ENCODE assay signal across 21 cellular contexts in genomic region chr6:133312006-133312405, GRCh38.
"Had no signal": no experiment of that assay in that cellular context is flagged by ENCODE, and none has a peak within 500 bp of the region (broad histone marks: within the 10 kb centered on the region; RNA-seq: fewer than 3 reads in every experiment).

No MANE protein-coding gene starts in this region.

- H3K27me3 ChIP-seq: sigmoid colon, testis, tibial nerve, upper lobe of right lung, vagina had no signal

- H3K4me2 ChIP-seq: hepatocyte had no signal

- H3K27ac Mint-ChIP-seq: naive thymus-derived CD8-positive, alpha-beta T cell; stimulated activated naive B cell treated with anti-CD40 and anti-IgM and Interleukin-4, amounts not matched to agents 10 μg/mL and 1 μg/mL and 100 μg/mL, for 72 hours; stimulated activated naive CD8-positive, alpha-beta T cell treated with anti-CD3 and anti-CD28 coated beads, Interleukin-15, amount 100 ng/mL, for 72 hours had no signal

- H3K27me3 Mint-ChIP-seq: stimulated activated naive CD8-positive, alpha-beta T cell treated with anti-CD3 and anti-CD28 coated beads, Interleukin-15, amount 100 ng/mL, for 72 hours had no signal

- ATAC-seq: left cardiac atrium; left ventricle myocardium superior; mucosa of descending colon; naive thymus-derived CD8-positive, alpha-beta T cell; stimulated activated naive B cell treated with anti-CD40 and anti-IgM and Interleukin-4, amounts not matched to agents 10 μg/mL and 1 μg/mL and 100 μg/mL, for 72 hours; stimulated activated naive CD8-positive, alpha-beta T cell treated with anti-CD3 and anti-CD28 coated beads, Interleukin-15, amount 100 ng/mL, for 72 hours; upper lobe of right lung had no signal

- H3K9me3 ChIP-seq: mucosa of descending colon, sigmoid colon, testis, tibial nerve, upper lobe of right lung, vagina had no signal

- DNase-seq: cortex of kidney; dorsolateral prefrontal cortex; effector CD8-positive, alpha-beta T cell; foreskin melanocyte; kidney; left cardiac atrium; left ventricle myocardium superior; mucosa of descending colon; naive thymus-derived CD8-positive, alpha-beta T cell; posterior cingulate gyrus; sigmoid colon; stimulated activated CD4-positive, alpha-beta T cell treated with anti-CD3 and anti-CD28 coated beads, Interleukin-2, amount 100 ng/mL, for 24 hours; stimulated activated CD4-positive, alpha-beta T cell treated with anti-CD3 and anti-CD28 coated beads, Interleukin-4, amount 100 ng/mL, for 4 hours; stimulated activated naive B cell treated with anti-CD40 and anti-IgM and Interleukin-4, amounts not matched to agents 10 μg/mL and 1 μg/mL and 100 μg/mL, for 72 hours; stimulated activated naive CD8-positive, alpha-beta T cell treated with anti-CD3 and anti-CD28 coated beads, Interleukin-15, amount 100 ng/mL, for 72 hours; testis; upper lobe of right lung had no signal

- H3K4me1 Mint-ChIP-seq: naive thymus-derived CD8-positive, alpha-beta T cell; stimulated activated naive CD8-positive, alpha-beta T cell treated with anti-CD3 and anti-CD28 coated beads, Interleukin-15, amount 100 ng/mL, for 72 hours had no signal

- H3K4me3 ChIP-seq: dorsolateral prefrontal cortex, hepatocyte, mucosa of descending colon, sigmoid colon, skin epidermis, testis, tibial nerve, upper lobe of right lung, vagina had no signal

- H3K79me2 ChIP-seq: hepatocyte had no signal

- H3K9me3 Mint-ChIP-seq: stimulated activated naive CD8-positive, alpha-beta T cell treated with anti-CD3 and anti-CD28 coated beads, Interleukin-15, amount 100 ng/mL, for 72 hours had no signal

- H3K36me3 Mint-ChIP-seq: naive thymus-derived CD8-positive, alpha-beta T cell; stimulated activated naive B cell treated with anti-CD40 and anti-IgM and Interleukin-4, amounts not matched to agents 10 μg/mL and 1 μg/mL and 100 μg/mL, for 72 hours had no signal

- H3K36me3 ChIP-seq: sigmoid colon, tibial nerve, upper lobe of right lung, vagina had no signal

- H3K27ac ChIP-seq: dorsolateral prefrontal cortex, hepatocyte, sigmoid colon, skin epidermis, testis, tibial nerve, upper lobe of right lung, vagina had no signal

- H2AFZ ChIP-seq: hepatocyte had no signal

- H3K4me3 Mint-ChIP-seq: naive thymus-derived CD8-positive, alpha-beta T cell; stimulated activated naive B cell treated with anti-CD40 and anti-IgM and Interleukin-4, amounts not matched to agents 10 μg/mL and 1 μg/mL and 100 μg/mL, for 72 hours; stimulated activated naive CD8-positive, alpha-beta T cell treated with anti-CD3 and anti-CD28 coated beads, Interleukin-15, amount 100 ng/mL, for 72 hours had no signal

- H3K4me1 ChIP-seq: sigmoid colon, testis, tibial nerve, upper lobe of right lung, vagina had no signal
